In the genomic region with DNA sequence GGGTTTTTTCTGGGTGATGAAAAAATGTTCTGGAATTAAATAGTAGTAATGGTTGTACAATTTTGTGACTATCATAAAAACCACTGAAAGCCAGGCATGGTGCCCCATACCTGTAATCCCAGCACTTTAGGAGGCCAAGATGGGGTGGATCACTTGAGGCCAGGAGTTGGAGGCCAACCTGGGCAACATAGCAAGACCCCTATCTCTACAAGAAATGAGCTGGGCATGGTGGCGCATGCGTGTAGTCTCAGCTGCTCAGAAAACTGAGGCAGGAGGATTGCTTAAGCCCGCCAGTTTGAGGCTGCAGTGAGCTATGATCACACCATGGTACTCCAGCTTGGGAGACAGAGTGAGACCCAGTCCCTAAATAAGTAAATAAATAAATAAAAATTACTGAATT, we compare ENCODE assay signal across 22 cellular contexts. TPM values are rescaled to one million over a fixed set of nuclear protein-coding genes. Genes with fewer than 3 reads are reported as not detected.
DNase-seq lines count a peak whose midpoint lies in the region; ATAC-seq, FAIRE-seq and TF ChIP-seq lines count a peak whose summit lies in the region.
"Had no signal": no experiment of that assay in that cellular context is flagged by ENCODE, and none has a peak within 500 bp of the region (broad histone marks: within the 10 kb centered on the region; RNA-seq: fewer than 3 reads in every experiment).

No MANE protein-coding gene starts in this region.

- H3K27ac ChIP-seq in HepG2 (ENCODE audit: extremely low read length, insufficient read depth, low read length) (no peak overlapping the region), right lobe of liver (no peak overlapping the region), K562 (ENCODE audit: extremely low read depth, low read depth, low read length) (no peak overlapping the region; the same call in 2 of the 3 replicates)
- H3K27ac ChIP-seq: 22Rv1; A549; BLaER1 treated with 17β-estradiol and CSF1 and Interleukin-3, amounts not matched to agents 10 nM and 100 nM; C4-2B had no signal

- POLR2A ChIA-PET in HepG2 (lab: Yijun Ruan, JAX) = no interaction called here
- POLR2A ChIA-PET in K562 (lab: Yijun Ruan, JAX) = no interaction called here

- no peaks in the 10 kb centered on the region for H3K79me2 ChIP-seq in HepG2 (ENCODE audit: insufficient read depth, low read length)
- no peaks in the 10 kb centered on the region for H3K79me2 ChIP-seq in K562 (ENCODE audit: control insufficient read depth, insufficient read depth, low read length)

- H2AFZ ChIP-seq in HepG2 (ENCODE audit: low read length) (no peak overlapping the region), K562 (ENCODE audit: low read depth, low read length) (no peak overlapping the region)

- no peak for TF ChIP-seq CTCF in HepG2 (CRISPR knock-in tag; IDR thresholded peaks at IDR 0.05)
- TF ChIP-seq CTCF in right lobe of liver (IDR thresholded peaks at IDR 0.05) = no peak
- TF ChIP-seq CTCF in K562 (IDR thresholded peaks at IDR 0.05 in 2 of 3, conservative IDR thresholded peaks at IDR 0.05 in 1 of 3; ENCODE audit: insufficient read depth in 2 of 3, low read depth in 1 of 3, low read length in 3 of 3) = no peak

- H3K4me1 Mint-ChIP-seq in T-helper 17 cell = peaks cover 2% of the 10 kb centered on the region
- H3K4me1 Mint-ChIP-seq: B cell had no signal

- H3K36me3 ChIP-seq in HepG2 (replicated peaks in 1 of 2; ENCODE audit: control insufficient read depth in 1 of 2, insufficient read depth in 2 of 2, low read length in 2 of 2) = no peaks in the 10 kb centered on the region; a peak in 2 of 5 replicates
- H3K36me3 ChIP-seq in right lobe of liver = peaks cover 0 to 2% (median 0%) of the 10 kb centered on the region in 4 donors
- peaks cover 26% of the 10 kb centered on the region for H3K36me3 ChIP-seq in K562 (ENCODE audit: control insufficient read depth, insufficient read depth, low read length)

- TF ChIP-seq POLR2A in HepG2 (IDR thresholded peaks at IDR 0.05; ENCODE audit: insufficient read depth in 1 of 2, low read depth in 2 of 2, low read length in 2 of 2) (no peak), right lobe of liver (IDR thresholded peaks at IDR 0.05) (no peak), K562 (conservative IDR thresholded peaks at IDR 0.05) (no peak)

- no peaks in the 10 kb centered on the region for H3K9me3 ChIP-seq in HepG2 (ENCODE audit: low read length)
- no peaks in the 10 kb centered on the region for H3K9me3 ChIP-seq in right lobe of liver
- 0 out of 2 replicates have a peak, but pooled peaks cover 2% of the 10 kb centered on the region for H3K9me3 ChIP-seq in K562 (replicated peaks; ENCODE audit: control insufficient read depth, insufficient read depth, low read depth, low read length)
- H3K9me3 ChIP-seq in T-helper 17 cell (ENCODE audit: control insufficient read depth, low read length, poor library complexity, severe bottlenecking) = no peaks in the 10 kb centered on the region
- H3K9me3 ChIP-seq: A549, Caco-2 had no signal

- no peak overlapping the region for H3K4me3 ChIP-seq in HepG2 (replicated peaks in 1 of 3; ENCODE audit: insufficient read depth in 1 of 3, low read depth in 2 of 3, low read length in 3 of 3)
- no peak overlapping the region for H3K4me3 ChIP-seq in right lobe of liver
- no peak overlapping the region for H3K4me3 ChIP-seq in K562
- H3K4me3 ChIP-seq: A549; BLaER1 treated with 17β-estradiol and CSF1 and Interleukin-3, amounts not matched to agents 10 nM and 100 nM; GM12878 had no signal

- FAIRE-seq in HepG2 (lab: Jason Lieb, UNC) (no peak), K562 (lab: Jason Lieb, UNC) (no peak)
- FAIRE-seq: D721Med, GM12878, GM12892, GM18507 had no signal

- no peak overlapping the region for H3K27ac Mint-ChIP-seq in T-helper 17 cell
- H3K27ac Mint-ChIP-seq: B cell; CD4-positive, alpha-beta T cell; CD8-positive, alpha-beta T cell had no signal

- H3K4me1 ChIP-seq in HepG2 (ENCODE audit: insufficient read depth, low read length) (no peaks in the 10 kb centered on the region), right lobe of liver (no peaks in the 10 kb centered on the region), K562 (replicated peaks in 1 of 2; ENCODE audit: control insufficient read depth in 2 of 2, insufficient read depth in 2 of 2, low read length in 2 of 2) (peaks cover 0 to 17% of the 10 kb centered on the region in 2 experiments; a peak in 3 of 5 replicates)
- H3K4me1 ChIP-seq: Caco-2 had no signal

- CTCF ChIA-PET in HepG2 (lab: Yijun Ruan, JAX; ENCODE audit: low intra/inter-chr PET ratio, low total read pairs) = no interaction called here
- CTCF ChIA-PET in K562 (lab: Yijun Ruan, JAX; ENCODE audit: low intra/inter-chr PET ratio) = no interaction called here

- H4K20me1 ChIP-seq in HepG2 (ENCODE audit: insufficient read depth, low read length) = no peaks in the 10 kb centered on the region
- no peaks in the 10 kb centered on the region for H4K20me1 ChIP-seq in K562 (replicated peaks; ENCODE audit: control insufficient read depth, insufficient read depth, low read length)
- H4K20me1 ChIP-seq: BLaER1 treated with 17β-estradiol and CSF1 and Interleukin-3, amounts not matched to agents 10 nM and 100 nM had no signal

- no peak overlapping the region for H3K4me3 Mint-ChIP-seq in T-helper 17 cell
- H3K4me3 Mint-ChIP-seq: B cell; CD4-positive, alpha-beta T cell; CD8-positive, alpha-beta T cell had no signal

- ATAC-seq in HepG2 (no peak), right lobe of liver (no peak), K562 (no peak), T-helper 17 cell (no peak)
- ATAC-seq: A549; CD8-positive, alpha-beta T cell; GM12878 had no signal

- TF ChIP-seq EP300 in HepG2 (IDR thresholded peaks at IDR 0.05; ENCODE audit: low read depth in 2 of 2, low read length in 2 of 2) = no peak
- TF ChIP-seq EP300 in HepG2 (CRISPR knock-in tag; IDR thresholded peaks at IDR 0.05; ENCODE audit: borderline replicate concordance) = no peak
- TF ChIP-seq EP300 in K562 (IDR thresholded peaks at IDR 0.05; ENCODE audit: low read length) = no peak

- no TSS peak for BruUV-seq in HepG2 (replicated peaks; lab: Mats Ljungman, UMichigan)
- no TSS peak for BruUV-seq in K562 (replicated peaks; lab: Mats Ljungman, UMichigan)

- no peak for TF ChIP-seq RAD21 in HepG2 (CRISPR knock-in tag; IDR thresholded peaks at IDR 0.05)
- TF ChIP-seq RAD21 in K562 (CRISPR knock-in tag; conservative IDR thresholded peaks at IDR 0.05 in 1 of 2, IDR thresholded peaks at IDR 0.05 in 1 of 2) = no peak

- no peaks in the 10 kb centered on the region for H3K36me3 Mint-ChIP-seq in T-helper 17 cell (ENCODE audit: low read depth)
- H3K36me3 Mint-ChIP-seq: CD8-positive, alpha-beta T cell had no signal

- H3K9me1 ChIP-seq in K562 (ENCODE audit: control insufficient read depth, insufficient read depth, low read length) = no peaks in the 10 kb centered on the region

- WGBS in HepG2 (ENCODE audit: low lambda C conversion rate) = 96% methylated on average over 3 of the region's 3 CpGs
- 95% methylated on average over 3 of the region's 3 CpGs for WGBS in right lobe of liver (ENCODE audit: insufficient coverage, low coverage, low lambda C conversion rate, missing lambda C conversion rate)
- 100% methylated on average over 3 of the region's 3 CpGs for WGBS in K562 (ENCODE audit: insufficient coverage, low coverage, missing lambda C conversion rate)

- no peaks in the 10 kb centered on the region for H3K27me3 ChIP-seq in HepG2 (ENCODE audit: control insufficient read depth in 1 of 2, insufficient read depth in 2 of 2, low read length in 2 of 2)
- H3K27me3 ChIP-seq in right lobe of liver = no peaks in the 10 kb centered on the region
- H3K27me3 ChIP-seq in K562 (ENCODE audit: control insufficient read depth in 2 of 2, insufficient read depth in 2 of 2, low read length in 2 of 2) = no peaks in the 10 kb centered on the region
- H3K27me3 ChIP-seq: BLaER1 treated with 17β-estradiol and CSF1 and Interleukin-3, amounts not matched to agents 10 nM and 100 nM had no signal

- H3K9ac ChIP-seq in HepG2 (ENCODE audit: insufficient read depth, low read depth, low read length) = no peak overlapping the region
- H3K9ac ChIP-seq in K562 (ENCODE audit: insufficient read depth in 1 of 2, low read depth in 2 of 2, low read length in 2 of 2) = no peak overlapping the region
- H3K9ac ChIP-seq: BLaER1 treated with 17β-estradiol and CSF1 and Interleukin-3, amounts not matched to agents 10 nM and 100 nM had no signal

- in situ Hi-C loops in HepG2 (cut with HindIII; ENCODE audit: extremely low pct_ligation_motif_present, low pct_unique_long_range_greater_than_20kb) (no loop called here), K562 (cut with MboI) (no loop called here)

- no peaks in the 10 kb centered on the region for H3K27me3 Mint-ChIP-seq in T-helper 17 cell
- H3K27me3 Mint-ChIP-seq: B cell; CD4-positive, alpha-beta T cell had no signal

- H3K4me2 ChIP-seq in HepG2 (ENCODE audit: low read depth, low read length) (no peak overlapping the region), K562 (ENCODE audit: insufficient read depth, low read length) (no peak overlapping the region)
- H3K4me2 ChIP-seq: A549; BLaER1 treated with 17β-estradiol and CSF1 and Interleukin-3, amounts not matched to agents 10 nM and 100 nM had no signal

- intact Hi-C loops in HepG2 (cut with micrococcal nuclease; ENCODE audit: unreplicated experiment) = no loop called here
- intact Hi-C loops in right lobe of liver (cut with DNase I) = no loop called here
- intact Hi-C loops in K562 (cut with micrococcal nuclease) = no loop called here

- no peak for DNase-seq in HepG2 (ENCODE audit: low spot score)
- DNase-seq in right lobe of liver = no peak
- no peak for DNase-seq in K562 (ENCODE audit: extremely low read depth in 1 of 4, low spot score in 3 of 4)
- no peak for DNase-seq in activated gamma-delta T cell (lab: John Stamatoyannopoulos, UW)
- DNase-seq in T-helper 17 cell = no peak
- DNase-seq: AML-193; Caco-2; Calu3; CD4-positive, alpha-beta T cell; CD8-positive, alpha-beta T cell; DMS79 treated with DMSO at 0.1 percent for 48 hours; EL; GDM1 had no signal

RNA-seq across cellular contexts. Expression of gene TMEM131L, which starts 58.3 kb away (rescaled TPM):
- total RNA-seq in HepG2 (2016; rRNA removed; fragmentation: Illumina TruSeq; extraction: Trizol) (2.4 and 4.5 TPM in 2 replicates), right lobe of liver (10 to 100 TPM; 13.2 to 19.6 (median 14.8) TPM), K562 (2014; rRNA removed) (12.9 and 13.2 TPM in 2 replicates), K562 (2014; rRNA removed; fragmentation: Illumina TruSeq; extraction: Trizol) (15.0 and 16.0 TPM in 2 replicates), K562 (2015; rRNA removed; fragmentation: Illumina TruSeq; extraction: Trizol) (15.6 and 18.8 TPM in 2 replicates), K562 (2021) (18.6 and 20.8 TPM in 2 replicates), T-helper 17 cell (10 to 100 TPM; 83.8 to 92.7 TPM)
- 1.2 and 1.4 TPM in 2 replicates for total RNA-seq in HepG2 (2016; cell fraction: cytosol; rRNA removed; fragmentation: Illumina TruSeq; extraction: Trizol; ENCODE audit: low read depth)
- 2.7 and 4.5 TPM in 2 replicates for total RNA-seq in HepG2 (2016; cell fraction: insoluble cytoplasmic fraction; rRNA removed; fragmentation: Illumina TruSeq; extraction: Trizol)
- total RNA-seq in HepG2 (2016; cell fraction: membrane; rRNA removed; fragmentation: Illumina TruSeq; extraction: Trizol) = 1.1 and 2.7 TPM in 2 replicates
- total RNA-seq in HepG2 (2016; cell fraction: nucleus; rRNA removed; fragmentation: Illumina TruSeq; extraction: Trizol) = 10.8 and 10.9 TPM in 2 replicates
- polyA plus RNA-seq in HepG2 (2011; rRNA removed) (2.2 and 2.8 TPM in 2 replicates), K562 (2011; rRNA removed) (9.7 and 10.0 TPM in 2 replicates), K562 (2014; fragmentation: Illumina TruSeq; extraction: Trizol) (13.1 and 15.4 TPM in 2 replicates), K562 (2014; fragmentation: Nextera tagmentation; extraction: Ambion mirVana) (1 to 10 TPM; 1.2 to 1.6 TPM), K562 (2014; rRNA removed) (6.9 and 7.5 TPM in 2 replicates)
- polyA plus RNA-seq in HepG2 (2011; cell fraction: cytosol; rRNA removed) = 1.3 and 2.2 TPM in 2 replicates
- polyA plus RNA-seq in HepG2 (2011; cell fraction: nucleus; rRNA removed) = 4.1 and 4.5 TPM in 2 replicates
- 2.3 and 5.2 TPM in 2 replicates for polyA plus RNA-seq in HepG2 (2012)
- polyA plus RNA-seq in HepG2 (2016; cell fraction: cytosol; fragmentation: Illumina TruSeq; extraction: Trizol; ENCODE audit: low read depth) = 0.16 and 0.25 TPM in 2 replicates
- polyA plus RNA-seq in HepG2 (2016; cell fraction: insoluble cytoplasmic fraction; fragmentation: Illumina TruSeq; extraction: Trizol; ENCODE audit: low read depth) = 1.7 and 2.1 TPM in 2 replicates
- polyA plus RNA-seq in HepG2 (2016; cell fraction: membrane; fragmentation: Illumina TruSeq; extraction: Trizol; ENCODE audit: low read depth) = 0.18 and 0.30 TPM in 2 replicates
- polyA plus RNA-seq in HepG2 (2016; cell fraction: nucleus; fragmentation: Illumina TruSeq; extraction: Trizol; ENCODE audit: insufficient read depth, low read depth) = 6.6 and 8.4 TPM in 2 replicates
- polyA minus RNA-seq in HepG2 (2011; rRNA and poly(A)+ RNA removed; ENCODE audit: low replicate concordance) = 5.2 and 8.7 TPM in 2 replicates
- polyA minus RNA-seq in HepG2 (2011; cell fraction: cytosol; rRNA and poly(A)+ RNA removed) = 3.6 and 7.2 TPM in 2 replicates
- polyA minus RNA-seq in HepG2 (2011; cell fraction: nucleus; rRNA and poly(A)+ RNA removed) = 10.8 and 14.8 TPM in 2 replicates
- 67.0 and 118 TPM in 2 replicates for total RNA-seq in K562 (2011; cell fraction: chromatin; rRNA removed; ENCODE audit: low replicate concordance)
- total RNA-seq in K562 (2011; cell fraction: nucleolus; rRNA removed) = 37.9 and 39.4 TPM in 2 replicates
- total RNA-seq in K562 (2011; cell fraction: nucleoplasm; rRNA removed) = 60.0 and 67.7 TPM in 2 replicates
- 6.9 and 9.0 TPM in 2 replicates for polyA plus RNA-seq in K562 (2011; cell fraction: cytosol; rRNA removed)
- polyA plus RNA-seq in K562 (2011; cell fraction: nucleus; rRNA removed) = 23.1 and 24.6 TPM in 2 replicates
- 10.8 and 11.2 TPM in 2 replicates for polyA plus RNA-seq in K562 (2012)
- polyA minus RNA-seq in K562 (2011; rRNA and poly(A)+ RNA removed) = 25.0 and 34.9 TPM in 2 replicates
- 11.2 and 18.8 TPM in 2 replicates for polyA minus RNA-seq in K562 (2011; cell fraction: cytosol; rRNA and poly(A)+ RNA removed)
- polyA minus RNA-seq in K562 (2011; cell fraction: nucleus; rRNA and poly(A)+ RNA removed) = 35.5 and 61.0 TPM in 2 replicates

Comparison
In these comparisons a context has a peak if more than half of its experiments do, and no peak if none do; other contexts are left out.
1. Of the 241 proteins assayed by ChIP-seq in both HepG2 and K562: peak only in HepG2: none; only in K562: none; in both: ZNF121; in neither: 240.